18 cellular contexts compared by ENCODE assay signal in genomic region chr7:44515595-44516268, GRCh38. TPM values are rescaled to one million over a fixed set of nuclear protein-coding genes. Genes with fewer than 3 reads are reported as not detected.
"Had no signal": no experiment of that assay in that cellular context is flagged by ENCODE, and none has a peak within 500 bp of the region (broad histone marks: within the 10 kb centered on the region; RNA-seq: fewer than 3 reads in every experiment).

No MANE protein-coding gene starts in this region.

- FAIRE-seq: astrocyte had no signal

- H3K9me3 ChIP-seq: sigmoid colon, tibial artery had no signal

- H3K27me3 ChIP-seq: sigmoid colon, tibial artery had no signal

- H3K4me3 ChIP-seq: lung, sigmoid colon, tibial artery had no signal

- DNase-seq: activated CD4-positive, alpha-beta T cell treated with anti-CD3 and anti-CD28 coated beads, Interleukin-2, amount 50 U/mL, for 4 hours; activated effector memory CD4-positive, alpha-beta T cell treated with anti-CD3 and anti-CD28 coated beads, Interleukin-2, amount 50 U/mL, for 16 hours; activated T-cell treated with anti-CD3 and anti-CD28 coated beads, Interleukin-2, amount 50 U/mL, for 72 hours; effector CD4-positive, alpha-beta T cell; foreskin melanocyte; glutamatergic neuron; hippocampal formation; islet precursor cell; nucleus accumbens; sigmoid colon; stimulated activated naive CD4-positive, alpha-beta T cell; SW 1271; tibial artery had no signal

- H3K4me1 ChIP-seq: sigmoid colon, tibial artery had no signal

- H3K27ac ChIP-seq: sigmoid colon, tibial artery had no signal

RNA-seq across cellular contexts. Expression of gene NPC1L1, which starts 25.4 kb away (rescaled TPM):
- total RNA-seq: activated CD8-positive, alpha-beta memory T cell treated with anti-CD3 and anti-CD28 coated beads for 36 hours; cerebellum; T-helper 2 cell treated with Interferon-gamma antibody and Interleukin-4, amounts not matched to agents 100 ng/mL and 5 ng/mL, for 36 hours had no signal
